ENCODE assay signal across 24 cellular contexts in genomic region chr6:129866688-129867087, GRCh38. TPM values are rescaled to one million over a fixed set of nuclear protein-coding genes. Genes with fewer than 3 reads are reported as not detected.
"Had no signal": no experiment of that assay in that cellular context is flagged by ENCODE, and none has a peak within 500 bp of the region (broad histone marks: within the 10 kb centered on the region; RNA-seq: fewer than 3 reads in every experiment).

No MANE protein-coding gene starts in this region.

- H3K27me3 ChIP-seq: ascending aorta, body of pancreas had no signal

- H3K27me3 Mint-ChIP-seq: activated CD4-positive, alpha-beta memory T cell treated with anti-CD3 and anti-CD28 coated beads, Interleukin-2, amount 10 ng/mL, durations not matched to agents 7 days and 5 days; activated naive CD4-positive, alpha-beta T cell treated with anti-CD3 and anti-CD28 coated beads, Interleukin-2, amount 50 U/mL, for 24 hours; central memory CD8-positive, alpha-beta T cell had no signal

- H3K4me1 ChIP-seq: ascending aorta, body of pancreas had no signal

- H3K27ac ChIP-seq: ascending aorta, body of pancreas, PC-9, VCaP had no signal

- ATAC-seq: body of pancreas, K562, T-helper 17 cell had no signal

- H3K4me2 ChIP-seq: PC-9 had no signal

- H3K36me3 ChIP-seq: ascending aorta had no signal

- H3K4me1 Mint-ChIP-seq: activated naive CD4-positive, alpha-beta T cell treated with anti-CD3 and anti-CD28 coated beads, Interleukin-2, amount 50 U/mL, for 24 hours; central memory CD8-positive, alpha-beta T cell had no signal

- H3K4me3 Mint-ChIP-seq: activated CD4-positive, alpha-beta memory T cell treated with anti-CD3 and anti-CD28 coated beads, Interleukin-2, amount 10 ng/mL, durations not matched to agents 7 days and 5 days; activated naive CD4-positive, alpha-beta T cell treated with anti-CD3 and anti-CD28 coated beads, Interleukin-2, amount 50 U/mL, for 24 hours; central memory CD8-positive, alpha-beta T cell; T-helper 17 cell had no signal

- H3K4me3 ChIP-seq: ascending aorta, body of pancreas, K562, PC-9 had no signal

- H3K27ac Mint-ChIP-seq: activated CD4-positive, alpha-beta memory T cell treated with anti-CD3 and anti-CD28 coated beads, Interleukin-2, amount 10 ng/mL, durations not matched to agents 7 days and 5 days; activated naive CD4-positive, alpha-beta T cell treated with anti-CD3 and anti-CD28 coated beads, Interleukin-2, amount 50 U/mL, for 24 hours; T-helper 17 cell had no signal

- H3K9me3 ChIP-seq: ascending aorta, body of pancreas had no signal

- DNase-seq: activated CD4-positive, alpha-beta memory T cell treated with anti-CD3 and anti-CD28 coated beads, Interleukin-2, amount 10 ng/mL, durations not matched to agents 7 days and 5 days; activated CD4-positive, alpha-beta T cell treated with anti-CD3 and anti-CD28 coated beads, Interleukin-2, amount 50 U/mL, for 1 hour; activated CD4-positive, CD25-positive, alpha-beta regulatory T cell; activated effector memory CD4-positive, alpha-beta T cell treated with Interleukin-2 at 50 U/mL for 16 hours; activated naive CD4-positive, alpha-beta T cell; activated T-cell treated with anti-CD3 and anti-CD28 coated beads for 4 hours; body of pancreas; Karpas-422; NCI-H1048; NCI-H146; NCI-H187 treated with DMSO at 0.1 percent for 48 hours; NCI-H2081 treated with DMSO at 0.1 percent for 48 hours; NCI-H446; NCI-H524; PC-9; SIG-M5; T-helper 17 cell; T1000 had no signal

- H3K9me3 Mint-ChIP-seq: activated CD4-positive, alpha-beta memory T cell treated with anti-CD3 and anti-CD28 coated beads, Interleukin-2, amount 10 ng/mL, durations not matched to agents 7 days and 5 days; activated naive CD4-positive, alpha-beta T cell treated with anti-CD3 and anti-CD28 coated beads, Interleukin-2, amount 50 U/mL, for 24 hours; central memory CD8-positive, alpha-beta T cell had no signal

RNA-seq across cellular contexts. Expression of gene TMEM244, which starts 5.6 kb away (rescaled TPM):
- total RNA-seq: ascending aorta, body of pancreas, bronchial epithelial cell, K562, PC-9 had no signal
